In genomic region chr17:35808962-35809854, GRCh38 we compare ENCODE assay signal across 1 cellular context.
TF ChIP-seq lines count a peak whose summit lies in the region.

Gene TAF15 (plus strand): TSS chr17:35809484. CDS start chr17:35809570, 86 bp downstream.

TF ChIP-seq in K562, 482 proteins besides CTCF, POLR2A, EP300 and RAD21 (continued from another document):
- TF ChIP-seq ZNF76 (CRISPR knock-in tag; IDR thresholded peaks at IDR 0.05; ENCODE audit: borderline replicate concordance), result peak; percentile 38; the same call in 1 of the 2 replicates
- TF ChIP-seq FOXM1 (IDR thresholded peaks at IDR 0.05; ENCODE audit: low read depth), result peak; percentile 83
- TF ChIP-seq FOXM1 (CRISPR knock-in tag; IDR thresholded peaks at IDR 0.05; ENCODE audit: low read depth), result no peak
- no peak for TF ChIP-seq ARID2 (IDR thresholded peaks at IDR 0.05)
- TF ChIP-seq, protein P1, sequence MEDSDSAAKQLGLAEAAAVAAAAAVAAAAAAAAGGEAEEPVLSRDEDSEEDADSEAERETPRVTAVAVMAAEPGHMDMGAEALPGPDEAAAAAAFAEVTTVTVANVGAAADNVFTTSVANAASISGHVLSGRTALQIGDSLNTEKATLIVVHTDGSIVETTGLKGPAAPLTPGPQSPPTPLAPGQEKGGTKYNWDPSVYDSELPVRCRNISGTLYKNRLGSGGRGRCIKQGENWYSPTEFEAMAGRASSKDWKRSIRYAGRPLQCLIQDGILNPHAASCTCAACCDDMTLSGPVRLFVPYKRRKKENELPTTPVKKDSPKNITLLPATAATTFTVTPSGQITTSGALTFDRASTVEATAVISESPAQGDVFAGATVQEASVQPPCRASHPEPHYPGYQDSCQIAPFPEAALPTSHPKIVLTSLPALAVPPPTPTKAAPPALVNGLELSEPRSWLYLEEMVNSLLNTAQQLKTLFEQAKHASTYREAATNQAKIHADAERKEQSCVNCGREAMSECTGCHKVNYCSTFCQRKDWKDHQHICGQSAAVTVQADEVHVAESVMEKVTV (CRISPR knock-in tag; IDR thresholded peaks at IDR 0.05), result peak; percentile 30; the same call in 1 of the 2 replicates
- no peak for TF ChIP-seq PTTG1 (tag; IDR thresholded peaks at IDR 0.05; ENCODE audit: low read depth)
- TF ChIP-seq, protein P2, sequence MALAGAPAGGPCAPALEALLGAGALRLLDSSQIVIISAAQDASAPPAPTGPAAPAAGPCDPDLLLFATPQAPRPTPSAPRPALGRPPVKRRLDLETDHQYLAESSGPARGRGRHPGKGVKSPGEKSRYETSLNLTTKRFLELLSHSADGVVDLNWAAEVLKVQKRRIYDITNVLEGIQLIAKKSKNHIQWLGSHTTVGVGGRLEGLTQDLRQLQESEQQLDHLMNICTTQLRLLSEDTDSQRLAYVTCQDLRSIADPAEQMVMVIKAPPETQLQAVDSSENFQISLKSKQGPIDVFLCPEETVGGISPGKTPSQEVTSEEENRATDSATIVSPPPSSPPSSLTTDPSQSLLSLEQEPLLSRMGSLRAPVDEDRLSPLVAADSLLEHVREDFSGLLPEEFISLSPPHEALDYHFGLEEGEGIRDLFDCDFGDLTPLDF (CRISPR knock-in tag; IDR thresholded peaks at IDR 0.05), result peak; percentile 62; the same call in 1 of the 2 replicates
- 0 out of 2 replicates have a peak, but pooled peaks have one; percentile 39 for TF ChIP-seq ZNF311 (CRISPR knock-in tag; IDR thresholded peaks at IDR 0.05)
- no peak for TF ChIP-seq ZNF778 (CRISPR knock-in tag; IDR thresholded peaks at IDR 0.05)
- peak; percentile 61; the same call in 1 of the 2 replicates for TF ChIP-seq CBX1 (IDR thresholded peaks at IDR 0.05; ENCODE audit: low read depth)
- peak; percentile 99 for TF ChIP-seq ZNF740 (CRISPR knock-in tag; IDR thresholded peaks at IDR 0.05)
- peak in 1 of 2 experiments; percentile 99; a peak in 2 of 4 replicates for TF ChIP-seq ZNF740 (tag; IDR thresholded peaks at IDR 0.05)
- TF ChIP-seq ZNF140 (CRISPR knock-in tag; IDR thresholded peaks at IDR 0.05), result no peak
- peak; percentile 77 for TF ChIP-seq GABPB1 (CRISPR knock-in tag; IDR thresholded peaks at IDR 0.05)
- TF ChIP-seq SMARCA5 (IDR thresholded peaks at IDR 0.05), result 0 out of 2 replicates have a peak, but pooled peaks have one; percentile 11
- TF ChIP-seq, protein P3, sequence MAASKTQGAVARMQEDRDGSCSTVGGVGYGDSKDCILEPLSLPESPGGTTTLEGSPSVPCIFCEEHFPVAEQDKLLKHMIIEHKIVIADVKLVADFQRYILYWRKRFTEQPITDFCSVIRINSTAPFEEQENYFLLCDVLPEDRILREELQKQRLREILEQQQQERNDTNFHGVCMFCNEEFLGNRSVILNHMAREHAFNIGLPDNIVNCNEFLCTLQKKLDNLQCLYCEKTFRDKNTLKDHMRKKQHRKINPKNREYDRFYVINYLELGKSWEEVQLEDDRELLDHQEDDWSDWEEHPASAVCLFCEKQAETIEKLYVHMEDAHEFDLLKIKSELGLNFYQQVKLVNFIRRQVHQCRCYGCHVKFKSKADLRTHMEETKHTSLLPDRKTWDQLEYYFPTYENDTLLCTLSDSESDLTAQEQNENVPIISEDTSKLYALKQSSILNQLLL (CRISPR knock-in tag; IDR thresholded peaks at IDR 0.05; ENCODE audit: borderline replicate concordance), result 0 out of 2 replicates have a peak, but pooled peaks have one; percentile 14
- TF ChIP-seq SPI1 (IDR thresholded peaks at IDR 0.05; ENCODE audit: borderline replicate concordance, low read depth, low read length), result peak; percentile 79
- peak; percentile 70; the same call in 1 of the 2 replicates for TF ChIP-seq ELF1 (tag; IDR thresholded peaks at IDR 0.05)
- TF ChIP-seq OTX1 (CRISPR knock-in tag; IDR thresholded peaks at IDR 0.05), result peak; percentile 93
- TF ChIP-seq HDAC8 (tag; IDR thresholded peaks at IDR 0.05), result 0 out of 2 replicates have a peak, but pooled peaks have one; percentile 17
- peak; percentile 59; the same call in 1 of the 2 replicates for TF ChIP-seq TARDBP (IDR thresholded peaks at IDR 0.05)
- 0 out of 2 replicates have a peak, but pooled peaks have one; percentile 6 for TF ChIP-seq SP1 (CRISPR knock-in tag; IDR thresholded peaks at IDR 0.05)
- peak; percentile 57; the same call in 1 of the 2 replicates for TF ChIP-seq DPF2 (IDR thresholded peaks at IDR 0.05)
